1 cellular context compared by ENCODE assay signal in genomic region chr3:148998297-148998696, GRCh38.
TF ChIP-seq lines count a peak whose summit lies in the region.

No MANE protein-coding gene starts in this region.

TF ChIP-seq in HepG2, 621 proteins besides CTCF, POLR2A, EP300 and RAD21 (continued from another document):
- no peak for TF ChIP-seq ARID5B (CRISPR knock-in tag; IDR thresholded peaks at IDR 0.05)
- TF ChIP-seq KDM5B (CRISPR knock-in tag; IDR thresholded peaks at IDR 0.05; ENCODE audit: borderline replicate concordance) = no peak
- TF ChIP-seq ZNF3 (CRISPR knock-in tag; IDR thresholded peaks at IDR 0.05) = no peak
- no peak for TF ChIP-seq ZNF225 (CRISPR knock-in tag; IDR thresholded peaks at IDR 0.05)
- no peak for TF ChIP-seq KAT7 (CRISPR knock-in tag; IDR thresholded peaks at IDR 0.05; ENCODE audit: borderline replicate concordance)
- peak; percentile 75 for TF ChIP-seq MAFF (IDR thresholded peaks at IDR 0.05; ENCODE audit: low read depth, low read length)
- TF ChIP-seq ZNF646 (CRISPR knock-in tag; IDR thresholded peaks at IDR 0.05) = no peak
- peak; percentile 75; the same call in 1 of the 2 replicates for TF ChIP-seq CEBPB (IDR thresholded peaks at IDR 0.05; ENCODE audit: borderline replicate concordance, low read depth, low read length)
- TF ChIP-seq CAMTA2 (CRISPR knock-in tag; IDR thresholded peaks at IDR 0.05; ENCODE audit: borderline replicate concordance) = no peak
- TF ChIP-seq ARNT (IDR thresholded peaks at IDR 0.05) = no peak
- peak; percentile 66 to 80 for TF ChIP-seq MAFK (conservative IDR thresholded peaks at IDR 0.05 in 1 of 2, IDR thresholded peaks at IDR 0.05 in 1 of 2; ENCODE audit: low read length in 2 of 2)
- TF ChIP-seq ARID2 (CRISPR knock-in tag; IDR thresholded peaks at IDR 0.05; ENCODE audit: borderline replicate concordance) = no peak
- no peak for TF ChIP-seq ZBTB37 (CRISPR knock-in tag; IDR thresholded peaks at IDR 0.05)
- peak; percentile 34 for TF ChIP-seq CEBPG (CRISPR knock-in tag; IDR thresholded peaks at IDR 0.05)
